ENCODE assay signal across 14 cellular contexts in the genomic region with DNA sequence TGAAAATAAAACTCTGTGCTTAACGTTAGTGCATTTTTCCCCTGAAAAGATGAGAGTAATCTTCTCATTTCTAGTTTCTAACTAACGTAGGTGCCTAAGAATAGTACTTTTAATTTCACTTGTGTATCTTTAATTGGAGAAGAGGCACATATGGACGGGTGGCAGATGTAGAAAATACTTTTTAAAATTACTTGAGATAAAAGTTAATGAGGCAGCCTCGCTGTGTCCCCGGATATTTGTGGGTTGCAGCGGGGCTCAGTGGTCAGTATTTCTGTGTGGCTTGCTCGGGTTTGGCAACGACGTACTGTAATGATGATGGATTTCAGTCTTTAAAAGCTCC. TPM values are rescaled to one million over a fixed set of nuclear protein-coding genes. Genes with fewer than 3 reads are reported as not detected.
DNase-seq lines count a peak whose midpoint lies in the region; ATAC-seq and TF ChIP-seq lines count a peak whose summit lies in the region.
"Had no signal": no experiment of that assay in that cellular context is flagged by ENCODE, and none has a peak within 500 bp of the region (broad histone marks: within the 10 kb centered on the region; RNA-seq: fewer than 3 reads in every experiment).

No MANE protein-coding gene starts in this region.

- no peak overlapping the region for H2AFZ ChIP-seq in GM23338

- H3K4me1 ChIP-seq in GM23338 (ENCODE audit: insufficient read depth) (peaks cover 12% of the 10 kb centered on the region), left lung (peaks cover 0 to 7% of the 10 kb centered on the region in 2 donors), sigmoid colon (peaks cover 0 to 21% (median 11%) of the 10 kb centered on the region in 4 donors)
- no peaks in the 10 kb centered on the region for H3K4me1 ChIP-seq in effector memory CD4-positive, alpha-beta T cell (ENCODE audit: control insufficient read depth, insufficient read depth, low read length, poor library complexity, severe bottlenecking)

- TF ChIP-seq CTCF in GM23338 (conservative IDR thresholded peaks at IDR 0.05; ENCODE audit: low read depth in 2 of 2): no peak
- TF ChIP-seq CTCF in brain microvascular endothelial cell (IDR thresholded peaks at IDR 0.05; ENCODE audit: low read depth, low read length, missing control alignments): no peak
- no peak for TF ChIP-seq CTCF in left lung (IDR thresholded peaks at IDR 0.05)
- TF ChIP-seq CTCF in sigmoid colon (IDR thresholded peaks at IDR 0.05): no peak

- peaks cover 11% of the 10 kb centered on the region for H3K4me1 Mint-ChIP-seq in GM23338
- H3K4me1 Mint-ChIP-seq: activated naive CD4-positive, alpha-beta T cell treated with anti-CD3 and anti-CD28 coated beads, Interleukin-2, amount 10 ng/mL, durations not matched to agents 7 days and 5 days had no signal

- no peak for TF ChIP-seq EP300 in sigmoid colon (IDR thresholded peaks at IDR 0.05)

- DNase-seq in GM23338 (ENCODE audit: low spot score): no peak
- no peak for DNase-seq in brain microvascular endothelial cell
- DNase-seq in left lung: no peak
- no peak for DNase-seq in sigmoid colon
- no peak for DNase-seq in NOMO-1 (lab: John Stamatoyannopoulos, UW; ENCODE audit: unreplicated experiment in 2 of 2)
- DNase-seq in effector memory CD4-positive, alpha-beta T cell: no peak
- DNase-seq: activated naive CD4-positive, alpha-beta T cell treated with anti-CD3 and anti-CD28 coated beads, Interleukin-2, amount 10 ng/mL, durations not matched to agents 7 days and 5 days; cortex of kidney; DMS79 treated with DMSO at 0.1 percent for 48 hours; NCI-H2081 treated with DMSO at 0.1 percent for 48 hours; stimulated activated CD4-positive, alpha-beta T cell treated with anti-CD3 and anti-CD28 coated beads, Interleukin-15, amount 100 ng/mL, for 24 hours had no signal

- peaks cover 36% of the 10 kb centered on the region for H4K20me1 ChIP-seq in GM23338 (replicated peaks; ENCODE audit: insufficient read depth)

- intact Hi-C loops in left lung (cut with DNase I) (loop anchor here in 1 of 2 donors (10.0 kb wide), 2 partner anchors 169 to 389 kb away; no protein-coding TSS in a partner anchor), sigmoid colon (cut with DNase I) (no loop called here)

- H3K27me3 ChIP-seq in GM23338 (ENCODE audit: insufficient read depth): peaks cover 100% of the 10 kb centered on the region
- no peaks in the 10 kb centered on the region for H3K27me3 ChIP-seq in brain microvascular endothelial cell (replicated peaks)
- H3K27me3 ChIP-seq in left lung: peaks cover 0 to 75% of the 10 kb centered on the region in 2 donors
- peaks cover 8 to 63% (median 25%) of the 10 kb centered on the region in 3 donors for H3K27me3 ChIP-seq in sigmoid colon
- H3K27me3 ChIP-seq in effector memory CD4-positive, alpha-beta T cell (replicated peaks; ENCODE audit: control insufficient read depth, insufficient read depth, low read length, poor library complexity, severe bottlenecking): peaks cover 17% of the 10 kb centered on the region

- H3K4me2 ChIP-seq in GM23338: peak overlapping the region; percentile 69; the same call in 1 of the 2 replicates

- H3K9me3 Mint-ChIP-seq in GM23338: peaks cover 7% of the 10 kb centered on the region; the same call in 2 of the 3 replicates
- H3K9me3 Mint-ChIP-seq: activated naive CD4-positive, alpha-beta T cell treated with anti-CD3 and anti-CD28 coated beads, Interleukin-2, amount 10 ng/mL, durations not matched to agents 7 days and 5 days had no signal

- ATAC-seq in GM23338 (no peak), left lung (no peak), GM18858 (IDR thresholded peaks at IDR 0.05; ENCODE audit: unreplicated experiment) (no peak), HG02571 (IDR thresholded peaks at IDR 0.05; ENCODE audit: unreplicated experiment) (no peak)

- 4 to 19% methylated on average over 9 of the region's 9 CpGs for WGBS in sigmoid colon, 2 donors

- no peaks in the 10 kb centered on the region for H3K36me3 ChIP-seq in GM23338 (ENCODE audit: insufficient read depth)
- peaks cover 68% of the 10 kb centered on the region for H3K36me3 ChIP-seq in brain microvascular endothelial cell (replicated peaks)
- peaks cover 0 to 1% of the 10 kb centered on the region in 2 donors for H3K36me3 ChIP-seq in left lung
- peaks cover 0 to 1% (median 0%) of the 10 kb centered on the region in 4 donors for H3K36me3 ChIP-seq in sigmoid colon
- no peaks in the 10 kb centered on the region for H3K36me3 ChIP-seq in effector memory CD4-positive, alpha-beta T cell (ENCODE audit: control insufficient read depth, insufficient read depth, low read length)

- no peak overlapping the region for H3K27ac Mint-ChIP-seq in GM23338
- H3K27ac Mint-ChIP-seq: activated naive CD4-positive, alpha-beta T cell treated with anti-CD3 and anti-CD28 coated beads, Interleukin-2, amount 10 ng/mL, durations not matched to agents 7 days and 5 days had no signal

- peak overlapping the region; percentile 32; the same call in 2 of the 3 replicates for H3K4me3 Mint-ChIP-seq in GM23338
- H3K4me3 Mint-ChIP-seq: activated naive CD4-positive, alpha-beta T cell treated with anti-CD3 and anti-CD28 coated beads, Interleukin-2, amount 10 ng/mL, durations not matched to agents 7 days and 5 days had no signal

- TF ChIP-seq POLR2A in sigmoid colon (IDR thresholded peaks at IDR 0.05): no peak

- peaks cover 92% of the 10 kb centered on the region for H3K27me3 Mint-ChIP-seq in GM23338 (ENCODE audit: insufficient read depth, low read depth, poor library complexity)

- H3F3A ChIP-seq in GM23338 (replicated peaks; ENCODE audit: low read depth): no peaks in the 10 kb centered on the region

- in situ Hi-C loops in brain microvascular endothelial cell (cut with HindIII; ENCODE audit: low pct_ligation_motif_present, low sequenced_read_pairs): loop anchor here (25.0 kb wide), 1 partner anchor 386 kb away; no protein-coding TSS in a partner anchor

- no peak overlapping the region for H3K27ac ChIP-seq in GM23338 (ENCODE audit: low read depth)
- H3K27ac ChIP-seq in brain microvascular endothelial cell: peak overlapping the region; percentile 3
- peak overlapping the region; percentile 6 to 71 for H3K27ac ChIP-seq in left lung
- peak overlapping the region in 2 of 4 donors; percentile 43 to 95 for H3K27ac ChIP-seq in sigmoid colon
- H3K27ac ChIP-seq in effector memory CD4-positive, alpha-beta T cell (ENCODE audit: insufficient read depth, low read length, poor library complexity, severe bottlenecking): no peak overlapping the region

- no peaks in the 10 kb centered on the region for H3K36me3 Mint-ChIP-seq in GM23338 (ENCODE audit: low read depth)
- H3K36me3 Mint-ChIP-seq: activated naive CD4-positive, alpha-beta T cell treated with anti-CD3 and anti-CD28 coated beads, Interleukin-2, amount 10 ng/mL, durations not matched to agents 7 days and 5 days had no signal

- no peaks in the 10 kb centered on the region for H3K9me2 ChIP-seq in GM23338 (ENCODE audit: insufficient read depth)

- H3K4me3 ChIP-seq in GM23338 (peak overlapping the region; percentile 45), brain microvascular endothelial cell (ENCODE audit: low read depth, low read length) (peak overlapping the region; percentile 40), left lung (peak overlapping the region; percentile 15 to 23), sigmoid colon (peak overlapping the region in 3 of 4 donors; percentile 22 to 40 (median 29))
- H3K4me3 ChIP-seq in effector memory CD4-positive, alpha-beta T cell (ENCODE audit: insufficient read depth, low read depth, low read length, poor library complexity, severe bottlenecking): no peak overlapping the region

- H3K9me3 ChIP-seq in left lung (no peaks in the 10 kb centered on the region), sigmoid colon (no peaks in the 10 kb centered on the region)
- no peaks in the 10 kb centered on the region for H3K9me3 ChIP-seq in effector memory CD4-positive, alpha-beta T cell (ENCODE audit: control insufficient read depth, low read length)

- H3K79me2 ChIP-seq in GM23338 (replicated peaks; ENCODE audit: insufficient read depth): no peaks in the 10 kb centered on the region

RNA-seq across cellular contexts. Expression of a gene that starts 6.9 kb away (rescaled TPM):
- not detected in 2 replicates for total RNA-seq in GM23338 (2014; rRNA removed; shearing (Covaris generic))
- 0.08 and 0.30 TPM in 2 replicates for polyA plus RNA-seq in GM23338 (2016; fragmentation: Nextera tagmentation; extraction: Ambion mirVana)
- 10 to 100 TPM; 20.6 to 29.9 TPM for total RNA-seq in left lung
- 10 to 100 TPM in 2 of 4 donors, 1 to 10 TPM in 2; 2.5 to 15.1 (median 9.1) TPM for total RNA-seq in sigmoid colon
- polyA plus RNA-seq in sigmoid colon: 10 to 100 TPM; 12.8 to 16.2 (median 13.6) TPM
- polyA plus RNA-seq: neural cell had no signal

Comparison
In these comparisons a context has a peak if more than half of its experiments do, and no peak if none do; other contexts are left out.
1. H3K27ac ChIP-seq: peak in brain microvascular endothelial cell (single experiment) and left lung (2 of 2); none in GM23338 (single experiment) and effector memory CD4-positive, alpha-beta T cell (single experiment).